In the genomic region with DNA sequence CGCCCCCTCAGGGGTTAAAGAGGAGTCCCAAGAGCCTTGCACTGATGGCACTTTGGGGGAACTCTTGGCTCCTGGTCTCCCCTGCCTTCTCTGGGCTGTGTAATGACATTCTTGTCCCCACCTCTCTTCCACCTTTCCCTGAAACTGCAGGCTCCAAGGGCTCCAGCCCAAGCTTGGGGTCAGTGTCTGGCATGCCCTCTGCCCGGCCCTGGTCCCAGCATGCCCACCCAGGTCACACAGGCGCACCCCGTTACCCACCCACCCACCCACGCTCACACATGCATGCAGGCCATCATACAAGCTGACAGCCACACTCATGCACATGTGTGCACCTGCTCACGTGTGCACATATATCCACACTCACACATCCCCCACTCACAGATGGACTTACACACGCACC, we compare ENCODE assay signal across 29 cellular contexts. TPM values are rescaled to one million over a fixed set of nuclear protein-coding genes. Genes with fewer than 3 reads are reported as not detected.
DNase-seq lines count a peak whose midpoint lies in the region; ATAC-seq, FAIRE-seq and TF ChIP-seq lines count a peak whose summit lies in the region.
"Had no signal": no experiment of that assay in that cellular context is flagged by ENCODE, and none has a peak within 500 bp of the region (broad histone marks: within the 10 kb centered on the region; RNA-seq: fewer than 3 reads in every experiment).

No MANE protein-coding gene starts in this region.

- DNase-seq in natural killer cell treated with Interleukin-12 subunit alpha and Interleukin-12 subunit beta and Interleukin-15 and Interleukin-18, amount 100 ng/mL, for 72 hours (ENCODE audit: low spot score): no peak
- no peak for DNase-seq in natural killer cell
- no peak for DNase-seq in brain microvascular endothelial cell
- peak; percentile 68 for DNase-seq in osteocyte (ENCODE audit: extremely low spot score, unreplicated experiment)
- DNase-seq in urothelium cell line (ENCODE audit: low spot score): no peak
- DNase-seq in MG63: no peak
- DNase-seq in posterior cingulate gyrus: no peak
- DNase-seq: C1 segment of cervical spinal cord; CD4-positive, alpha-beta memory T cell; DMS 273 treated with DMSO at 0.1 percent for 48 hours; DMS79; GDM1; NCI-H1092; NCI-H1436; NCI-H187; NCI-H2081 treated with DMSO at 0.1 percent for 48 hours; NCI-H2171; NCI-H226; NCI-H510A; NCI-H69; Right ventricle myocardium superior; RPMI8226 had no signal

- no peaks in the 10 kb centered on the region for H3K9me3 Mint-ChIP-seq in natural killer cell treated with Interleukin-12 subunit alpha and Interleukin-12 subunit beta and Interleukin-15 and Interleukin-18, amount 100 ng/mL, for 72 hours
- H3K9me3 Mint-ChIP-seq in natural killer cell: no peaks in the 10 kb centered on the region
- no peaks in the 10 kb centered on the region for H3K9me3 Mint-ChIP-seq in osteocyte (ENCODE audit: unreplicated experiment)

- H3K36me3 ChIP-seq in brain microvascular endothelial cell (replicated peaks) (no peaks in the 10 kb centered on the region), MG63 (no peaks in the 10 kb centered on the region)
- H3K36me3 ChIP-seq: SJSA1 had no signal

- intact Hi-C loops in natural killer cell (cut with micrococcal nuclease) (no loop called here), posterior cingulate gyrus (cut with DNase I) (no loop called here)

- peak overlapping the region; percentile 12 to 21 for H3K27ac Mint-ChIP-seq in natural killer cell treated with Interleukin-12 subunit alpha and Interleukin-12 subunit beta and Interleukin-15 and Interleukin-18, amount 100 ng/mL, for 72 hours
- H3K27ac Mint-ChIP-seq in natural killer cell (no peak overlapping the region), osteocyte (ENCODE audit: unreplicated experiment) (no peak overlapping the region)
- H3K27ac Mint-ChIP-seq: CD4-positive, alpha-beta memory T cell had no signal

- in situ Hi-C loops in brain microvascular endothelial cell (cut with HindIII; ENCODE audit: low pct_ligation_motif_present, low sequenced_read_pairs): no loop called here

- H3K36me3 Mint-ChIP-seq in natural killer cell treated with Interleukin-12 subunit alpha and Interleukin-12 subunit beta and Interleukin-15 and Interleukin-18, amount 100 ng/mL, for 72 hours: no peaks in the 10 kb centered on the region
- H3K36me3 Mint-ChIP-seq in natural killer cell (no peaks in the 10 kb centered on the region), osteocyte (ENCODE audit: unreplicated experiment) (no peaks in the 10 kb centered on the region)
- H3K36me3 Mint-ChIP-seq: CD4-positive, alpha-beta memory T cell had no signal

- H3K27me3 Mint-ChIP-seq in natural killer cell treated with Interleukin-12 subunit alpha and Interleukin-12 subunit beta and Interleukin-15 and Interleukin-18, amount 100 ng/mL, for 72 hours: no peaks in the 10 kb centered on the region
- H3K27me3 Mint-ChIP-seq in natural killer cell (ENCODE audit: low read depth in 2 of 2) (peaks cover 0 to 5% of the 10 kb centered on the region in 2 donors), osteocyte (ENCODE audit: unreplicated experiment) (peaks cover 7% of the 10 kb centered on the region)

- H3K27me3 ChIP-seq in brain microvascular endothelial cell (replicated peaks) (no peaks in the 10 kb centered on the region), MG63 (no peaks in the 10 kb centered on the region)
- H3K27me3 ChIP-seq: SJSA1 had no signal

- H3K4me3 ChIP-seq in brain microvascular endothelial cell (ENCODE audit: low read depth, low read length) (no peak overlapping the region), MG63 (no peak overlapping the region)
- H3K4me3 ChIP-seq: GM12878, SJSA1 had no signal

- peak overlapping the region; percentile 56 for H3K27ac ChIP-seq in brain microvascular endothelial cell
- H3K27ac ChIP-seq: KMS-11, SJSA1 had no signal

- no peaks in the 10 kb centered on the region for H3K9me3 ChIP-seq in MG63
- H3K9me3 ChIP-seq: SJSA1 had no signal

- no peak for TF ChIP-seq CTCF in natural killer cell (IDR thresholded peaks at IDR 0.05)
- TF ChIP-seq CTCF in brain microvascular endothelial cell (IDR thresholded peaks at IDR 0.05; ENCODE audit: low read depth, low read length, missing control alignments): no peak
- TF ChIP-seq CTCF in osteocyte (IDR thresholded peaks at IDR 0.05): no peak

- ATAC-seq in natural killer cell treated with Interleukin-12 subunit alpha and Interleukin-12 subunit beta and Interleukin-15 and Interleukin-18, amount 100 ng/mL, for 72 hours: no peak
- ATAC-seq in natural killer cell: no peak
- ATAC-seq in HG03457 (IDR thresholded peaks at IDR 0.05; ENCODE audit: unreplicated experiment): no peak
- ATAC-seq: GM12878 had no signal

- FAIRE-seq in urothelium cell line (lab: Jason Lieb, UNC): peak; percentile 56
- FAIRE-seq: A204.1, GM12878, GM19239, H1 had no signal

- no peak overlapping the region for H3K4me3 Mint-ChIP-seq in natural killer cell treated with Interleukin-12 subunit alpha and Interleukin-12 subunit beta and Interleukin-15 and Interleukin-18, amount 100 ng/mL, for 72 hours
- H3K4me3 Mint-ChIP-seq in natural killer cell: no peak overlapping the region
- H3K4me3 Mint-ChIP-seq in osteocyte (ENCODE audit: unreplicated experiment): no peak overlapping the region
- H3K4me3 Mint-ChIP-seq: CD4-positive, alpha-beta memory T cell had no signal

- peaks cover 26 to 32% of the 10 kb centered on the region in 2 donors for H3K4me1 Mint-ChIP-seq in natural killer cell treated with Interleukin-12 subunit alpha and Interleukin-12 subunit beta and Interleukin-15 and Interleukin-18, amount 100 ng/mL, for 72 hours (ENCODE audit: low read depth in 2 of 2)
- H3K4me1 Mint-ChIP-seq in natural killer cell (peaks cover 5 to 32% of the 10 kb centered on the region in 2 donors), osteocyte (ENCODE audit: unreplicated experiment) (peaks cover 4% of the 10 kb centered on the region)

RNA-seq across cellular contexts. Expression of a gene that starts 6.9 kb away (rescaled TPM):
- total RNA-seq in natural killer cell treated with Interleukin-12 subunit alpha and Interleukin-12 subunit beta and Interleukin-15 and Interleukin-18, amount 100 ng/mL, for 72 hours: not detected
- total RNA-seq in natural killer cell (1 to 10 TPM in 1 of 3 donors, under 1 TPM in 1, not detected in 1; 0.45 to 2.0 TPM), osteocyte (not detected in 2 replicates)
- not detected in 2 replicates for total RNA-seq in MG63 (2014; rRNA removed; shearing (Covaris generic); ENCODE audit: low replicate concordance)
- total RNA-seq: CD4-positive, alpha-beta memory T cell; H1; Right ventricle myocardium superior; SJSA1 had no signal

RNA-seq across cellular contexts. Expression of a gene that starts 50.5 kb away (rescaled TPM):
- total RNA-seq in natural killer cell treated with Interleukin-12 subunit alpha and Interleukin-12 subunit beta and Interleukin-15 and Interleukin-18, amount 100 ng/mL, for 72 hours: 10 to 100 TPM; 26.8 to 45.7 TPM
- total RNA-seq in natural killer cell (1 to 10 TPM; 1.2 to 3.4 (median 1.2) TPM), osteocyte (6.3 and 6.5 TPM in 2 replicates)
- total RNA-seq in MG63 (2014; rRNA removed; shearing (Covaris generic); ENCODE audit: low replicate concordance): 19.4 and 19.9 TPM in 2 replicates

Comparison
In these comparisons a context has a peak if more than half of its experiments do, and no peak if none do; other contexts are left out.
1. H3K27ac Mint-ChIP-seq: peak in natural killer cell treated with Interleukin-12 subunit alpha and Interleukin-12 subunit beta and Interleukin-15 and Interleukin-18, amount 100 ng/mL, for 72 hours (2 of 2); none in natural killer cell (0 of 2) and osteocyte (single experiment).